1 cellular context compared by ENCODE assay signal in the genomic region with DNA sequence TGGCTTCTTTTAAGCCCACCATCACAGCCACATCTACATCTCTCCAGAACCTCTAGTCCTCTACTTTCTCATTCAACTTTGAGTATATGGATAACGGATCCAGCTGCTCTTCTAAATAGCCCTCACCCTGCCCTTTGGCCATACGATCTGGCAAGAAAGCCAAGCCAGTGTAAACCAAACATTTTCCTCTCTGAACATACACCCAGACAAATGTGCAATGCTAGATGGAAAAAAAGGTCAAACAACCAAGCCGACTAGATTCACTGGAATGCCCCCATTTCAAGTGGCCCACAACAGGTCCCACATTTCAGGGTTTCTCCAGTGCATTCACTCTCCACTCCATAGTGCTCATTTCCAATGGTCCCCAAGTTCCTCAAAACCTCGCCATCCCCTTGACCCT.
TF ChIP-seq lines count a peak whose summit lies in the region.

No MANE protein-coding gene starts in this region.

TF ChIP-seq in IMR-90, 13 proteins besides CTCF, POLR2A, EP300 and RAD21 (continued from another document):
- TF ChIP-seq FOS (IDR thresholded peaks at IDR 0.05; ENCODE audit: low read depth, low read length) = no peak
- TF ChIP-seq RFX5 (IDR thresholded peaks at IDR 0.05; ENCODE audit: low read depth, low read length) = no peak
- TF ChIP-seq CHD1 (IDR thresholded peaks at IDR 0.05; ENCODE audit: low read depth, low read length) = no peak
- no peak for TF ChIP-seq SMC3 (IDR thresholded peaks at IDR 0.05; ENCODE audit: low read depth, low read length)
- no peak for TF ChIP-seq RCOR1 (IDR thresholded peaks at IDR 0.05; ENCODE audit: insufficient replicate concordance, low read length)
- no peak for TF ChIP-seq BHLHE40 (IDR thresholded peaks at IDR 0.05; ENCODE audit: low read depth, low read length)
- TF ChIP-seq, protein P1, sequence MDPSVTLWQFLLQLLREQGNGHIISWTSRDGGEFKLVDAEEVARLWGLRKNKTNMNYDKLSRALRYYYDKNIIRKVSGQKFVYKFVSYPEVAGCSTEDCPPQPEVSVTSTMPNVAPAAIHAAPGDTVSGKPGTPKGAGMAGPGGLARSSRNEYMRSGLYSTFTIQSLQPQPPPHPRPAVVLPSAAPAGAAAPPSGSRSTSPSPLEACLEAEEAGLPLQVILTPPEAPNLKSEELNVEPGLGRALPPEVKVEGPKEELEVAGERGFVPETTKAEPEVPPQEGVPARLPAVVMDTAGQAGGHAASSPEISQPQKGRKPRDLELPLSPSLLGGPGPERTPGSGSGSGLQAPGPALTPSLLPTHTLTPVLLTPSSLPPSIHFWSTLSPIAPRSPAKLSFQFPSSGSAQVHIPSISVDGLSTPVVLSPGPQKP (IDR thresholded peaks at IDR 0.05; ENCODE audit: borderline replicate concordance, low read depth, low read length) = no peak
TF ChIP-seq in IMR-90: peak in this region for 0.
